In genomic region chr9:84668204-84669007, GRCh38 we compare ENCODE assay signal across 7 cellular contexts. TPM values are rescaled to one million over a fixed set of nuclear protein-coding genes. Genes with fewer than 3 reads are reported as not detected.
A peak's percentile ranks its signal among the peaks of the same experiment; 100 is the strongest.
DNase-seq lines count a peak whose midpoint lies in the region; TF ChIP-seq lines count a peak whose summit lies in the region.

No MANE protein-coding gene starts in this region.

- H3K4me1 ChIP-seq in HEK293 (ENCODE audit: control insufficient read depth, insufficient read depth, low read length) (no peaks in the 10 kb centered on the region), esophagus muscularis mucosa (peaks cover 18 to 36% (median 34%) of the 10 kb centered on the region in 4 donors)

- WGBS in esophagus muscularis mucosa = 1% methylated on average over 34 of the region's 76 CpGs

- intact Hi-C loops in esophagus muscularis mucosa (cut with DNase I) = no loop called here

- peak overlapping the region; percentile 5; the same call in 1 of the 2 replicates for H3K27ac ChIP-seq in HEK293 (ENCODE audit: extremely low read depth, low read depth, low read length)
- peak overlapping the region in 1 of 4 donors; percentile 49 for H3K27ac ChIP-seq in esophagus muscularis mucosa (replicated peaks in 1 of 4)
- H3K27ac ChIP-seq in substantia nigra (ENCODE audit: low read depth, low read length, poor library complexity, severe bottlenecking) = peak overlapping the region; percentile 67

- H3K27me3 ChIP-seq in esophagus muscularis mucosa = peaks cover 0 to 51% (median 20%) of the 10 kb centered on the region in 4 donors

- peak; percentile 69 for TF ChIP-seq CTCF in GM12875 (IDR thresholded peaks at IDR 0.05; ENCODE audit: borderline replicate concordance, insufficient read depth, low read depth, low read length)
- peak; percentile 58; the same call in 1 of the 2 replicates for TF ChIP-seq CTCF in HEK293 (tag by site-specific recombination; IDR thresholded peaks at IDR 0.05)
- peak in 2 of 3 experiments; percentile 36 to 53 for TF ChIP-seq CTCF in esophagus muscularis mucosa (IDR thresholded peaks at IDR 0.05)

- CTCF ChIA-PET in HEK293 (lab: Yijun Ruan, JAX) = interaction anchor here (0.5 to 2.2 kb wide), 31 partner anchors 9 to 757 kb away, joined by 3 to 12 read pairs (median 3); no protein-coding TSS in a partner anchor

- peak; percentile 77 for DNase-seq in NCI-H1105 (lab: John Stamatoyannopoulos, UW)
- peak; percentile 12 for DNase-seq in activated CD4-positive, alpha-beta T cell treated with anti-CD3 and anti-CD28 coated beads, Interleukin-2, amount 50 U/mL, for 1 hour
- no peak for DNase-seq in esophagus muscularis mucosa (ENCODE audit: extremely low spot score)
- peak; percentile 58 for DNase-seq in mucosa of gallbladder (ENCODE audit: low spot score)
- peak in 48 of 49 donors; percentile 23 to 92 (median 79) for DNase-seq in substantia nigra (lab: John Stamatoyannopoulos, UW)

- H3K9me3 ChIP-seq in HEK293 (ENCODE audit: control insufficient read depth, insufficient read depth, low read depth, low read length) (no peaks in the 10 kb centered on the region), esophagus muscularis mucosa (peaks cover 0 to 6% (median 0%) of the 10 kb centered on the region in 4 donors)

- POLR2A ChIA-PET in HEK293 (lab: Yijun Ruan, JAX) = no interaction called here

- H3K36me3 ChIP-seq in HEK293 (ENCODE audit: control insufficient read depth in 2 of 2, insufficient read depth in 1 of 2, low read length in 2 of 2) (no peaks in the 10 kb centered on the region), esophagus muscularis mucosa (no peaks in the 10 kb centered on the region)

- TF ChIP-seq EP300 in esophagus muscularis mucosa (IDR thresholded peaks at IDR 0.05) = no peak

- TF ChIP-seq POLR2A in esophagus muscularis mucosa (IDR thresholded peaks at IDR 0.05; ENCODE audit: low read depth) = no peak

- H3K4me3 ChIP-seq in GM12875 (ENCODE audit: low read depth, low read length) (peak overlapping the region; percentile 39), HEK293 (ENCODE audit: low read depth, low read length) (peak overlapping the region; percentile 58), esophagus muscularis mucosa (peak overlapping the region; percentile 47 to 53 (median 52))

TF ChIP-seq in HEK293, 187 proteins besides CTCF, POLR2A, EP300 and RAD21 (continues in another document):
- TF ChIP-seq ZBTB8A (tag by site-specific recombination; IDR thresholded peaks at IDR 0.05) (peak; percentile 83), ZSCAN30 (tag by site-specific recombination; IDR thresholded peaks at IDR 0.05) (peak; percentile 56), YY2 (tag by site-specific recombination; IDR thresholded peaks at IDR 0.05) (0 out of 2 replicates have a peak, but pooled peaks have one; percentile 12), ZNF341 (tag by site-specific recombination; IDR thresholded peaks at IDR 0.05; ENCODE audit: low read depth) (peak; percentile 61), SP7 (tag by site-specific recombination; IDR thresholded peaks at IDR 0.05) (peak; percentile 27; the same call in 1 of the 2 replicates), ELK4 (IDR thresholded peaks at IDR 0.05; ENCODE audit: borderline replicate concordance, low read depth, low read length) (no peak), ZNF48 (tag by site-specific recombination; IDR thresholded peaks at IDR 0.05) (no peak), ZNF2 (tag by site-specific recombination; IDR thresholded peaks at IDR 0.05) (0 out of 2 replicates have a peak, but pooled peaks have one; percentile 42), ZNF610 (tag by site-specific recombination; IDR thresholded peaks at IDR 0.05; ENCODE audit: borderline replicate concordance) (no peak), ZNF521 (tag by site-specific recombination; IDR thresholded peaks at IDR 0.05) (no peak), ZNF776 (tag by site-specific recombination; IDR thresholded peaks at IDR 0.05; ENCODE audit: borderline replicate concordance) (no peak), ZNF585B (tag by site-specific recombination; IDR thresholded peaks at IDR 0.05) (no peak), ZBTB20 (tag by site-specific recombination; IDR thresholded peaks at IDR 0.05) (peak; percentile 64), RBAK (tag by site-specific recombination; IDR thresholded peaks at IDR 0.05) (no peak), ZNF660 (tag by site-specific recombination; IDR thresholded peaks at IDR 0.05) (peak; percentile 32; the same call in 1 of the 2 replicates), ZNF654 (tag by site-specific recombination; IDR thresholded peaks at IDR 0.05; ENCODE audit: low read depth) (peak; percentile 31), ZNF335 (tag by site-specific recombination; conservative IDR thresholded peaks at IDR 0.05) (peak; percentile 74), KLF9 (tag by site-specific recombination; IDR thresholded peaks at IDR 0.05; ENCODE audit: low read depth) (no peak), ZNF362 (tag by site-specific recombination; IDR thresholded peaks at IDR 0.05) (no peak), GLIS2 (tag by site-specific recombination; IDR thresholded peaks at IDR 0.05) (peak; percentile 55; the same call in 1 of the 2 replicates), ZBTB26 (tag by site-specific recombination; optimal IDR thresholded peaks at IDR 0.05) (peak; percentile 75), ZNF366 (tag by site-specific recombination; conservative IDR thresholded peaks at IDR 0.05) (peak; percentile 36; the same call in 1 of the 2 replicates)
- TF ChIP-seq, protein P1, sequence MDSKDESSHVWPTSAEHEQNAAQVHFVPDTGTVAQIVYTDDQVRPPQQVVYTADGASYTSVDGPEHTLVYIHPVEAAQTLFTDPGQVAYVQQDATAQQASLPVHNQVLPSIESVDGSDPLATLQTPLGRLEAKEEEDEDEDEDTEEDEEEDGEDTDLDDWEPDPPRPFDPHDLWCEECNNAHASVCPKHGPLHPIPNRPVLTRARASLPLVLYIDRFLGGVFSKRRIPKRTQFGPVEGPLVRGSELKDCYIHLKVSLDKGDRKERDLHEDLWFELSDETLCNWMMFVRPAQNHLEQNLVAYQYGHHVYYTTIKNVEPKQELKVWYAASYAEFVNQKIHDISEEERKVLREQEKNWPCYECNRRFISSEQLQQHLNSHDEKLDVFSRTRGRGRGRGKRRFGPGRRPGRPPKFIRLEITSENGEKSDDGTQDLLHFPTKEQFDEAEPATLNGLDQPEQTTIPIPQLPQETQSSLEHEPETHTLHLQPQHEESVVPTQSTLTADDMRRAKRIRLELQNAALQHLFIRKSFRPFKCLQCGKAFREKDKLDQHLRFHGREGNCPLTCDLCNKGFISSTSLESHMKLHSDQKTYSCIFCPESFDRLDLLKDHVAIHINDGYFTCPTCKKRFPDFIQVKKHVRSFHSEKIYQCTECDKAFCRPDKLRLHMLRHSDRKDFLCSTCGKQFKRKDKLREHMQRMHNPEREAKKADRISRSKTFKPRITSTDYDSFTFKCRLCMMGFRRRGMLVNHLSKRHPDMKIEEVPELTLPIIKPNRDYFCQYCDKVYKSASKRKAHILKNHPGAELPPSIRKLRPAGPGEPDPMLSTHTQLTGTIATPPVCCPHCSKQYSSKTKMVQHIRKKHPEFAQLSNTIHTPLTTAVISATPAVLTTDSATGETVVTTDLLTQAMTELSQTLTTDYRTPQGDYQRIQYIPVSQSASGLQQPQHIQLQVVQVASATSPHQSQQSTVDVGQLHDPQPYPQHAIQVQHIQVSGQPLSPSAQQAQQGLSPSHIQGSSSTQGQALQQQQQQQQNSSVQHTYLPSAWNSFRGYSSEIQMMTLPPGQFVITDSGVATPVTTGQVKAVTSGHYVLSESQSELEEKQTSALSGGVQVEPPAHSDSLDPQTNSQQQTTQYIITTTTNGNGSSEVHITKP (tag by site-specific recombination; IDR thresholded peaks at IDR 0.05) = peak; percentile 20
- TF ChIP-seq, protein P2, sequence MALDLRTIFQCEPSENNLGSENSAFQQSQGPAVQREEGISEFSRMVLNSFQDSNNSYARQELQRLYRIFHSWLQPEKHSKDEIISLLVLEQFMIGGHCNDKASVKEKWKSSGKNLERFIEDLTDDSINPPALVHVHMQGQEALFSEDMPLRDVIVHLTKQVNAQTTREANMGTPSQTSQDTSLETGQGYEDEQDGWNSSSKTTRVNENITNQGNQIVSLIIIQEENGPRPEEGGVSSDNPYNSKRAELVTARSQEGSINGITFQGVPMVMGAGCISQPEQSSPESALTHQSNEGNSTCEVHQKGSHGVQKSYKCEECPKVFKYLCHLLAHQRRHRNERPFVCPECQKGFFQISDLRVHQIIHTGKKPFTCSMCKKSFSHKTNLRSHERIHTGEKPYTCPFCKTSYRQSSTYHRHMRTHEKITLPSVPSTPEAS (tag by site-specific recombination; IDR thresholded peaks at IDR 0.05) = peak; percentile 60; the same call in 1 of the 2 replicates

RNA-seq across cellular contexts. Expression of gene NTRK2, which starts 1.1 kb away (rescaled TPM):
- total RNA-seq in esophagus muscularis mucosa (1 to 10 TPM; 1.2 to 6.3 (median 5.5) TPM), mucosa of gallbladder (33.2 TPM)
